In the genomic region with DNA sequence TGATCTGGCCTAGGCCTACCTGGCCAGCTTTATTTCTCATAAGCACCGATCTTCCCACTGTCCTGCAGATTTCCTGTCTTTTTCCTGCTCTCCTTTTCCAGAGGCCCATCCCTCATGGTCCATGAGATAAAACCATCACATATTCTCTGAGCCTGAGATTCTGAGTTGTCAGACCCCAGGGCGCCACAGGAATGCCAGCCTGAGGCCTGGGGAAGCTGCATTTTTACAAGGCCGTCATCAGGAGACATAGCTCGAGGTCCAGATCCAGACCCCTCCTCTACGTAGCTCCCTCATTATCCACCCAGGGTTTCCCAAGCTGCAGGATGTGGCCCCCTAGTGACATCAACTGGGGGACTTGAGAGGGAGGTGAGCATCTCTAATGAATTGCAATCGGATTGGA, we compare ENCODE assay signal across 8 cellular contexts.
"Had no signal": no experiment of that assay in that cellular context is flagged by ENCODE, and none has a peak within 500 bp of the region (broad histone marks: within the 10 kb centered on the region; RNA-seq: fewer than 3 reads in every experiment).

No MANE protein-coding gene starts in this region.

- H3K4me3 ChIP-seq: GM23248, HAP-1 had no signal

- H3K4me3 Mint-ChIP-seq: HFFc6, IgD-negative memory B cell had no signal

- H3K9me3 Mint-ChIP-seq: HFFc6 had no signal

- H3K36me3 ChIP-seq: HAP-1 had no signal

- H3K9ac ChIP-seq: GM23248 had no signal

- H3K4me1 Mint-ChIP-seq: IgD-negative memory B cell had no signal

- H3K27ac Mint-ChIP-seq: HFFc6, IgD-negative memory B cell had no signal

- H3K27ac ChIP-seq: GM23248, HL-60 had no signal

- H3K4me1 ChIP-seq: HAP-1 had no signal

- FAIRE-seq: HepG2 had no signal

- H3K27me3 Mint-ChIP-seq: IgD-negative memory B cell had no signal

- DNase-seq: GM23248, H7, HFFc6, KBM-7 had no signal

- H2AFZ ChIP-seq: GM23248 had no signal

- H3K9me3 ChIP-seq: HAP-1 had no signal
